ENCODE assay signal across 11 cellular contexts in genomic region chr11:73152086-73152853, GRCh38. TPM values are rescaled to one million over a fixed set of nuclear protein-coding genes. Genes with fewer than 3 reads are reported as not detected.
DNase-seq lines count a peak whose midpoint lies in the region; ATAC-seq and TF ChIP-seq lines count a peak whose summit lies in the region.
"Had no signal": no experiment of that assay in that cellular context is flagged by ENCODE, and none has a peak within 500 bp of the region (broad histone marks: within the 10 kb centered on the region; RNA-seq: fewer than 3 reads in every experiment).

No MANE protein-coding gene starts in this region.

- TF ChIP-seq CTCF in KMS-11 (conservative IDR thresholded peaks at IDR 0.05; ENCODE audit: low read depth, low read length) (no peak), stomach (IDR thresholded peaks at IDR 0.05) (no peak), osteoblast (IDR thresholded peaks at IDR 0.05; ENCODE audit: extremely low read depth, low read depth, low read length) (no peak)

- peak overlapping the region; percentile 16; the same call in 1 of the 2 replicates for H3K27ac ChIP-seq in KMS-11
- H3K27ac ChIP-seq in effector memory CD4-positive, alpha-beta T cell (ENCODE audit: insufficient read depth, low read length, poor library complexity, severe bottlenecking), result peak overlapping the region; percentile 16
- H3K27ac ChIP-seq in stomach, result peak overlapping the region in 1 of 5 donors; percentile 73
- no peak overlapping the region for H3K27ac ChIP-seq in osteoblast (ENCODE audit: low read depth, low read length)
- H3K27ac ChIP-seq: vagina had no signal

- H3K9ac ChIP-seq in KMS-11, result no peak overlapping the region

- no peak for TF ChIP-seq POLR2A in stomach (IDR thresholded peaks at IDR 0.05)

- ATAC-seq in GM21737 (IDR thresholded peaks at IDR 0.05; ENCODE audit: unreplicated experiment), result no peak
- ATAC-seq: SK-N-SH treated with all-trans-retinoic acid at 6 μM for 48 hours had no signal

- no peak overlapping the region for H3K4me3 Mint-ChIP-seq in activated naive CD4-positive, alpha-beta T cell treated with anti-CD3 and anti-CD28 coated beads, Interleukin-2, amount 10 ng/mL, durations not matched to agents 7 days and 5 days

- intact Hi-C loops in stomach (cut with DNase I; ENCODE audit: low total_unique reads), result no loop called here

- H3K4me3 ChIP-seq in KMS-11 (IDR thresholded peaks at IDR 0.05; ENCODE audit: insufficient read depth, low read depth, low read length), result no peak overlapping the region
- H3K4me3 ChIP-seq in effector memory CD4-positive, alpha-beta T cell (ENCODE audit: insufficient read depth, low read depth, low read length, poor library complexity, severe bottlenecking), result no peak overlapping the region
- no peak overlapping the region for H3K4me3 ChIP-seq in stomach
- no peak overlapping the region for H3K4me3 ChIP-seq in osteoblast (ENCODE audit: insufficient read depth, low read length)
- H3K4me3 ChIP-seq: vagina had no signal

- H3K9me3 ChIP-seq in effector memory CD4-positive, alpha-beta T cell (ENCODE audit: control insufficient read depth, low read length), result no peaks in the 10 kb centered on the region
- H3K9me3 ChIP-seq in stomach (no peaks in the 10 kb centered on the region), osteoblast (ENCODE audit: low read depth, low read length) (no peaks in the 10 kb centered on the region)
- H3K9me3 ChIP-seq: BE2C, vagina had no signal

- no peaks in the 10 kb centered on the region for H3K36me3 Mint-ChIP-seq in activated naive CD4-positive, alpha-beta T cell treated with anti-CD3 and anti-CD28 coated beads, Interleukin-2, amount 10 ng/mL, durations not matched to agents 7 days and 5 days

- DNase-seq in activated naive CD4-positive, alpha-beta T cell treated with anti-CD3 and anti-CD28 coated beads, Interleukin-2, amount 10 ng/mL, durations not matched to agents 7 days and 5 days, result no peak
- no peak for DNase-seq in activated naive CD4-positive, alpha-beta T cell (lab: John Stamatoyannopoulos, UW)
- DNase-seq in effector memory CD4-positive, alpha-beta T cell, result no peak
- DNase-seq in stomach (peak; percentile 24), osteoblast (ENCODE audit: insufficient read length, low spot score, missing footprints) (no peak), NCI-H774 (lab: John Stamatoyannopoulos, UW) (no peak)
- DNase-seq: BE2C had no signal

- peaks cover 85% of the 10 kb centered on the region for H3K4me1 Mint-ChIP-seq in activated naive CD4-positive, alpha-beta T cell treated with anti-CD3 and anti-CD28 coated beads, Interleukin-2, amount 10 ng/mL, durations not matched to agents 7 days and 5 days

- no peaks in the 10 kb centered on the region for H3K9me3 Mint-ChIP-seq in activated naive CD4-positive, alpha-beta T cell treated with anti-CD3 and anti-CD28 coated beads, Interleukin-2, amount 10 ng/mL, durations not matched to agents 7 days and 5 days

- H3K27me3 Mint-ChIP-seq in activated naive CD4-positive, alpha-beta T cell treated with anti-CD3 and anti-CD28 coated beads, Interleukin-2, amount 10 ng/mL, durations not matched to agents 7 days and 5 days, result no peaks in the 10 kb centered on the region

- peak overlapping the region; percentile 92 for H3K27ac Mint-ChIP-seq in activated naive CD4-positive, alpha-beta T cell treated with anti-CD3 and anti-CD28 coated beads, Interleukin-2, amount 10 ng/mL, durations not matched to agents 7 days and 5 days

- WGBS in stomach, 5 donors, result 87 to 92% (median 89%) methylated on average over 6 of the region's 6 CpGs

- TF ChIP-seq EP300 in stomach (IDR thresholded peaks at IDR 0.05), result no peak

- H2AFZ ChIP-seq in KMS-11 (ENCODE audit: low read depth), result no peak overlapping the region
- no peak overlapping the region for H2AFZ ChIP-seq in osteoblast (ENCODE audit: low read length)

- peaks cover 96% of the 10 kb centered on the region for H3K4me1 ChIP-seq in KMS-11 (ENCODE audit: low read depth, poor library complexity, severe bottlenecking)
- H3K4me1 ChIP-seq in effector memory CD4-positive, alpha-beta T cell (ENCODE audit: control insufficient read depth, insufficient read depth, low read length, poor library complexity, severe bottlenecking), result peaks cover 30% of the 10 kb centered on the region
- H3K4me1 ChIP-seq in stomach, result peaks cover 8 to 46% (median 21%) of the 10 kb centered on the region in 4 donors
- peaks cover 10% of the 10 kb centered on the region for H3K4me1 ChIP-seq in osteoblast (ENCODE audit: insufficient read depth, low read length)
- H3K4me1 ChIP-seq: BE2C had no signal

- H4K20me1 ChIP-seq in KMS-11 (ENCODE audit: insufficient read depth) (no peaks in the 10 kb centered on the region), osteoblast (ENCODE audit: insufficient read depth, low read length) (no peaks in the 10 kb centered on the region)

- no peaks in the 10 kb centered on the region for H3K79me2 ChIP-seq in KMS-11 (ENCODE audit: insufficient read depth, low read depth)
- H3K79me2 ChIP-seq in osteoblast (ENCODE audit: insufficient read depth, low read length), result no peaks in the 10 kb centered on the region

- H3K36me3 ChIP-seq in KMS-11 (ENCODE audit: insufficient read depth) (no peaks in the 10 kb centered on the region), stomach (no peaks in the 10 kb centered on the region), osteoblast (ENCODE audit: insufficient read depth, low read length) (no peaks in the 10 kb centered on the region)
- no peaks in the 10 kb centered on the region for H3K36me3 ChIP-seq in effector memory CD4-positive, alpha-beta T cell (ENCODE audit: control insufficient read depth, insufficient read depth, low read length)
- H3K36me3 ChIP-seq: BE2C, vagina had no signal

- H3K27me3 ChIP-seq in KMS-11 (ENCODE audit: insufficient read depth, low read depth), result no peaks in the 10 kb centered on the region
- H3K27me3 ChIP-seq in effector memory CD4-positive, alpha-beta T cell (replicated peaks; ENCODE audit: control insufficient read depth, insufficient read depth, low read length, poor library complexity, severe bottlenecking), result no peaks in the 10 kb centered on the region
- no peaks in the 10 kb centered on the region for H3K27me3 ChIP-seq in stomach
- H3K27me3 ChIP-seq in osteoblast (ENCODE audit: insufficient read depth, low read length), result no peaks in the 10 kb centered on the region
- H3K27me3 ChIP-seq: BE2C, vagina had no signal

- CTCF ChIA-PET in activated naive CD4-positive, alpha-beta T cell treated with anti-CD3 and anti-CD28 coated beads, Interleukin-2, amount 10 ng/mL, durations not matched to agents 7 days and 5 days (lab: Charles Lee), result interaction anchor here (2.0 to 4.7 kb wide), 3 partner anchors 10 to 24 kb away, joined by 6 to 26 read pairs (median 25); partner anchors contain the start of gene FCHSD2

- peak overlapping the region; percentile 69 for H3K4me2 ChIP-seq in KMS-11
- no peak overlapping the region for H3K4me2 ChIP-seq in osteoblast (ENCODE audit: insufficient read depth, low read length)

RNA-seq across cellular contexts. Expression of gene FCHSD2, which starts 10.2 kb away (rescaled TPM):
- 10 to 100 TPM; 11.6 to 64.3 (median 21.8) TPM for total RNA-seq in stomach
- 1 to 10 TPM; 5.7 to 9.8 (median 9.6) TPM for polyA plus RNA-seq in stomach
- total RNA-seq in osteoblast, result 34.0 and 38.0 TPM in 2 replicates
